19 cellular contexts compared by ENCODE assay signal in the genomic region with DNA sequence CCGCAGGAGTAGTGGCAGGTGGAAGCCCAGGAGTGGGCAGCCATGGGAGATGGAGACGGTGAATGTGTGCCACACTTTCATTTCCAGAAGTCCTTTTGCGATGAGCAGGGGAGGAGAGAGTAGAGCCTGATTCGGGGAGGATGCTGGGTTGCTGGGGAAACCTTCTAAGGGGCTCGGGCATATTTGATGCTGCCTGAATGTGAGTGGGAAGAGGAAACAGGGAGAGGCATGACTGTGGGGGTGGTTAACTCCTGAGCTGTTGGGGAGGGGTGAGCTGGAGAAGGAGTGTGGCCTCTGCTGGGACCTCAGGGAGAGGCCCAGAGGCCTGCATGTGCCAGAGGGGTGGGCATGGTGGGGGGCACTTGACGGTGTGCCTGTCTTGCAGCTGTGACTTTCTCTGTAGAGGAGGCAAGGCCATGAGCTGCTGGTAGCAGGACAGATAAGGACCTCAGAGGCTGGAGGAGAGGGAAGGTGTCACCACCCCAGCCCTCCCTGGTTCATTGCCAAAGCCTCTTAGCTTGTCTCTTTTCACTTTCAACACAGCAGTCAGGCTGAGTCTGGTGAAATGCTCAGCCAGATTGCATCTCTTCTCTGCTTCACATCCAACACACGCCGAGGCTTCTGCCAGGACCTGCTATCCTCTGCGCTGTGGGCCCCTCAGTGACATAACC. TPM values are rescaled to one million over a fixed set of nuclear protein-coding genes. Genes with fewer than 3 reads are reported as not detected.
DNase-seq lines count a peak whose midpoint lies in the region; ATAC-seq and FAIRE-seq lines count a peak whose summit lies in the region.
"Had no signal": no experiment of that assay in that cellular context is flagged by ENCODE, and none has a peak within 500 bp of the region (broad histone marks: within the 10 kb centered on the region; RNA-seq: fewer than 3 reads in every experiment).

No MANE protein-coding gene starts in this region.

- POLR2A ChIA-PET in activated CD4-positive, alpha-beta T cell treated with anti-CD3 and anti-CD28 coated beads for 36 hours (lab: Charles Lee) = no interaction called here

- H3K4me3 Mint-ChIP-seq in stimulated activated effector memory CD8-positive, alpha-beta T cell treated with anti-CD3 and anti-CD28 coated beads, Interleukin-12 subunit alpha, Interleukin-12 subunit beta, amount 100 ng/mL, for 72 hours = no peak overlapping the region
- H3K4me3 Mint-ChIP-seq in activated CD4-positive, alpha-beta T cell treated with anti-CD3 and anti-CD28 coated beads for 36 hours = no peak overlapping the region
- H3K4me3 Mint-ChIP-seq: activated CD4-positive, alpha-beta T cell treated with anti-CD3 and anti-CD28 coated beads, Interleukin-2, amount 10 ng/mL, durations not matched to agents 7 days and 5 days; IgD-negative memory B cell had no signal

- peak overlapping the region; percentile 62 for H3K27ac Mint-ChIP-seq in stimulated activated effector memory CD8-positive, alpha-beta T cell treated with anti-CD3 and anti-CD28 coated beads, Interleukin-12 subunit alpha, Interleukin-12 subunit beta, amount 100 ng/mL, for 72 hours
- no peak overlapping the region for H3K27ac Mint-ChIP-seq in activated CD4-positive, alpha-beta T cell treated with anti-CD3 and anti-CD28 coated beads for 36 hours
- H3K27ac Mint-ChIP-seq: activated CD4-positive, alpha-beta T cell treated with anti-CD3 and anti-CD28 coated beads, Interleukin-2, amount 10 ng/mL, durations not matched to agents 7 days and 5 days; progenitor cell of endocrine pancreas had no signal

- no peaks in the 10 kb centered on the region for H3K9me3 Mint-ChIP-seq in stimulated activated effector memory CD8-positive, alpha-beta T cell treated with anti-CD3 and anti-CD28 coated beads, Interleukin-12 subunit alpha, Interleukin-12 subunit beta, amount 100 ng/mL, for 72 hours
- H3K9me3 Mint-ChIP-seq in activated CD4-positive, alpha-beta T cell treated with anti-CD3 and anti-CD28 coated beads for 36 hours (ENCODE audit: low read depth) = no peaks in the 10 kb centered on the region
- H3K9me3 Mint-ChIP-seq: activated CD4-positive, alpha-beta T cell treated with anti-CD3 and anti-CD28 coated beads, Interleukin-2, amount 10 ng/mL, durations not matched to agents 7 days and 5 days; IgD-negative memory B cell had no signal

- intact Hi-C loops in left ventricle myocardium superior (cut with micrococcal nuclease) = no loop called here
- intact Hi-C loops in activated CD4-positive, alpha-beta T cell treated with anti-CD3 and anti-CD28 coated beads for 36 hours (cut with DNase I, micrococcal nuclease) = no loop called here

- peak; percentile 14 for DNase-seq in NCI-H1694 (lab: John Stamatoyannopoulos, UW)
- no peak for DNase-seq in NCI-H1694 treated with DMSO at 0.1 percent for 48 hours (lab: John Stamatoyannopoulos, UW)
- peak; percentile 40 for DNase-seq in OCI-M1 (lab: John Stamatoyannopoulos, UW)
- DNase-seq in left ventricle myocardium superior = peak; percentile 65
- DNase-seq in stimulated activated effector memory CD8-positive, alpha-beta T cell treated with anti-CD3 and anti-CD28 coated beads, Interleukin-12 subunit alpha, Interleukin-12 subunit beta, amount 100 ng/mL, for 72 hours (ENCODE audit: low spot score in 2 of 2) = no peak
- DNase-seq in iPS-NIHi11 (ENCODE audit: low spot score) = no peak
- no peak for DNase-seq in activated CD4-positive, alpha-beta T cell treated with anti-CD3 and anti-CD28 coated beads for 36 hours
- DNase-seq in HTR-8/SVneo (ENCODE audit: insufficient read length, low spot score) = no peak
- DNase-seq: activated CD4-positive, alpha-beta T cell treated with anti-CD3 and anti-CD28 coated beads, Interleukin-2, amount 10 ng/mL, durations not matched to agents 7 days and 5 days; activated naive CD4-positive, alpha-beta T cell treated with anti-CD3 and anti-CD28 coated beads, Interleukin-2, amount 50 U/mL, for 16 hours; cortex of kidney; foreskin keratinocyte; NCI-H2171; NCI-H748 treated with DMSO at 0.1 percent for 48 hours; spleen; transverse colon had no signal

- peak; percentile 98 for ATAC-seq in left ventricle myocardium superior
- ATAC-seq in stimulated activated effector memory CD8-positive, alpha-beta T cell treated with anti-CD3 and anti-CD28 coated beads, Interleukin-12 subunit alpha, Interleukin-12 subunit beta, amount 100 ng/mL, for 72 hours = no peak
- no peak for ATAC-seq in activated CD4-positive, alpha-beta T cell treated with anti-CD3 and anti-CD28 coated beads for 36 hours
- ATAC-seq: foreskin keratinocyte had no signal

- CTCF ChIA-PET in activated CD4-positive, alpha-beta T cell treated with anti-CD3 and anti-CD28 coated beads for 36 hours (lab: Charles Lee) = no interaction called here

- FAIRE-seq in HTR-8/SVneo (lab: Jason Lieb, UNC) = no peak
- FAIRE-seq: A204.1 had no signal

- no peaks in the 10 kb centered on the region for H3K36me3 Mint-ChIP-seq in stimulated activated effector memory CD8-positive, alpha-beta T cell treated with anti-CD3 and anti-CD28 coated beads, Interleukin-12 subunit alpha, Interleukin-12 subunit beta, amount 100 ng/mL, for 72 hours
- H3K36me3 Mint-ChIP-seq in activated CD4-positive, alpha-beta T cell treated with anti-CD3 and anti-CD28 coated beads for 36 hours (ENCODE audit: low read depth) = no peaks in the 10 kb centered on the region
- H3K36me3 Mint-ChIP-seq: IgD-negative memory B cell had no signal

- H3K27me3 Mint-ChIP-seq in activated CD4-positive, alpha-beta T cell treated with anti-CD3 and anti-CD28 coated beads for 36 hours = no peaks in the 10 kb centered on the region
- H3K27me3 Mint-ChIP-seq: activated CD4-positive, alpha-beta T cell treated with anti-CD3 and anti-CD28 coated beads, Interleukin-2, amount 10 ng/mL, durations not matched to agents 7 days and 5 days had no signal

- no peaks in the 10 kb centered on the region for H3K4me1 Mint-ChIP-seq in stimulated activated effector memory CD8-positive, alpha-beta T cell treated with anti-CD3 and anti-CD28 coated beads, Interleukin-12 subunit alpha, Interleukin-12 subunit beta, amount 100 ng/mL, for 72 hours
- peaks cover 6% of the 10 kb centered on the region for H3K4me1 Mint-ChIP-seq in activated CD4-positive, alpha-beta T cell treated with anti-CD3 and anti-CD28 coated beads for 36 hours
- H3K4me1 Mint-ChIP-seq: activated CD4-positive, alpha-beta T cell treated with anti-CD3 and anti-CD28 coated beads, Interleukin-2, amount 10 ng/mL, durations not matched to agents 7 days and 5 days; IgD-negative memory B cell had no signal

RNA-seq across cellular contexts. Expression of gene GLT1D1, which starts 11.4 kb away (rescaled TPM):
- total RNA-seq in left ventricle myocardium superior = 0.45 TPM
- total RNA-seq in activated CD4-positive, alpha-beta T cell treated with anti-CD3 and anti-CD28 coated beads for 36 hours = under 1 TPM; 0.30 to 0.53 TPM
- total RNA-seq: foreskin keratinocyte, transverse colon had no signal

RNA-seq across cellular contexts. Expression of gene SLC15A4, which starts 40.9 kb away (rescaled TPM):
- 14.0 TPM for total RNA-seq in left ventricle myocardium superior
- total RNA-seq in activated CD4-positive, alpha-beta T cell treated with anti-CD3 and anti-CD28 coated beads for 36 hours = 10 to 100 TPM; 24.2 to 25.9 TPM

Comparison
In these comparisons a context has a peak if more than half of its experiments do, and no peak if none do; other contexts are left out.
1. DNase-seq: peak in NCI-H1694 (single experiment), OCI-M1 (single experiment) and left ventricle myocardium superior (single experiment); none in NCI-H1694 treated with DMSO at 0.1 percent for 48 hours (single experiment), stimulated activated effector memory CD8-positive, alpha-beta T cell treated with anti-CD3 and anti-CD28 coated beads, Interleukin-12 subunit alpha, Interleukin-12 subunit beta, amount 100 ng/mL, for 72 hours (0 of 2), iPS-NIHi11 (single experiment), activated CD4-positive, alpha-beta T cell treated with anti-CD3 and anti-CD28 coated beads for 36 hours (single experiment) and HTR-8/SVneo (single experiment).